ENCODE assay signal across 8 cellular contexts in genomic region chr18:9102391-9103216, GRCh38. TPM values are rescaled to one million over a fixed set of nuclear protein-coding genes. Genes with fewer than 3 reads are reported as not detected.
DNase-seq lines count a peak whose midpoint lies in the region; ATAC-seq, FAIRE-seq and TF ChIP-seq lines count a peak whose summit lies in the region.

NDUFV2 (plus strand) TSS chr18:9102699; CDS start chr18:9102744, 45 bp downstream.

- peak; percentile 65 for TF ChIP-seq POLR2A in H54 (IDR thresholded peaks at IDR 0.05; ENCODE audit: low read depth, low read length)

- TF ChIP-seq CTCF in RWPE1 (conservative IDR thresholded peaks at IDR 0.05; ENCODE audit: low read depth) (no peak), fibroblast of lung (conservative IDR thresholded peaks at IDR 0.05 in 1 of 2, IDR thresholded peaks at IDR 0.05 in 1 of 2; ENCODE audit: low read depth in 1 of 2, low read length in 2 of 2) (no peak)

- POLR2A ChIA-PET in RWPE1 (lab: Yijun Ruan, JAX; ENCODE audit: low non-redundant PET): interaction anchor here (0.5 to 2.0 kb wide), 2 partner anchors 34 to 328 kb away, joined by 6 to 7 read pairs; partner anchors contain the start of gene ANKRD12
- POLR2A ChIA-PET in naive thymus-derived CD4-positive, alpha-beta T cell (lab: Charles Lee): interaction anchor here (0.8 to 8.5 kb wide), 19 partner anchors 9 to 811 kb away, joined by 3 to 228 read pairs (median 10); partner anchors contain the start of genes ANKRD12, TWSG1 and VAPA

- H3K4me1 ChIP-seq in fibroblast of lung (ENCODE audit: control insufficient read depth, extremely low read depth, insufficient read depth, low read length): peaks cover 8% of the 10 kb centered on the region
- peaks cover 39 to 46% of the 10 kb centered on the region in 2 donors for H3K4me1 ChIP-seq in naive thymus-derived CD4-positive, alpha-beta T cell (ENCODE audit: control insufficient read depth in 2 of 2, insufficient read depth in 2 of 2, low read length in 2 of 2)

- peaks cover 29% of the 10 kb centered on the region for H3K4me1 Mint-ChIP-seq in activated T-helper 17 cell treated with anti-CD3 and anti-CD28 coated beads, Interleukin-2, amount 50 U/mL, for 72 hours
- peaks cover 44 to 60% (median 56%) of the 10 kb centered on the region in 7 donors for H3K4me1 Mint-ChIP-seq in naive thymus-derived CD4-positive, alpha-beta T cell
- peaks cover 50% of the 10 kb centered on the region for H3K4me1 Mint-ChIP-seq in stimulated activated memory B cell treated with anti-CD40 and anti-IgM and Interleukin-4, amounts not matched to agents 10 μg/mL and 1 μg/mL and 100 μg/mL, for 72 hours

- H3K4me3 ChIP-seq in fibroblast of lung (replicated peaks in 1 of 4; ENCODE audit: control extremely low read depth in 1 of 4, insufficient read depth in 1 of 4, low read depth in 3 of 4, low read length in 4 of 4): peak within 1 kb of the TSS; percentile 48 to 90 (median 74)
- H3K4me3 ChIP-seq in naive thymus-derived CD4-positive, alpha-beta T cell (ENCODE audit: low read length): peak within 1 kb of the TSS; percentile 81

- peak; percentile 96 for DNase-seq in EL
- peak; percentile 83 for DNase-seq in H54 (ENCODE audit: insufficient read length, low spot score)
- peak; percentile 94 for DNase-seq in LoVo (ENCODE audit: low spot score)
- DNase-seq in RWPE1 (ENCODE audit: low spot score): peak; percentile 97
- peak; percentile 93 to 94 for DNase-seq in fibroblast of lung (ENCODE audit: low read depth in 2 of 2)
- peak; percentile 93 to 99 (median 97) for DNase-seq in naive thymus-derived CD4-positive, alpha-beta T cell

- H3K4me3 Mint-ChIP-seq in activated T-helper 17 cell treated with anti-CD3 and anti-CD28 coated beads, Interleukin-2, amount 50 U/mL, for 72 hours: peak within 1 kb of the TSS; percentile 100
- peak within 1 kb of the TSS; percentile 79 to 98 (median 96) for H3K4me3 Mint-ChIP-seq in naive thymus-derived CD4-positive, alpha-beta T cell
- H3K4me3 Mint-ChIP-seq in stimulated activated memory B cell treated with anti-CD40 and anti-IgM and Interleukin-4, amounts not matched to agents 10 μg/mL and 1 μg/mL and 100 μg/mL, for 72 hours: peak within 1 kb of the TSS; percentile 87

- H3K27ac Mint-ChIP-seq in activated T-helper 17 cell treated with anti-CD3 and anti-CD28 coated beads, Interleukin-2, amount 50 U/mL, for 72 hours: peak within 1 kb of the TSS; percentile 99
- peak within 1 kb of the TSS; percentile 90 to 98 (median 95) for H3K27ac Mint-ChIP-seq in naive thymus-derived CD4-positive, alpha-beta T cell
- peak within 1 kb of the TSS; percentile 92 for H3K27ac Mint-ChIP-seq in stimulated activated memory B cell treated with anti-CD40 and anti-IgM and Interleukin-4, amounts not matched to agents 10 μg/mL and 1 μg/mL and 100 μg/mL, for 72 hours

- H3K9me3 Mint-ChIP-seq in activated T-helper 17 cell treated with anti-CD3 and anti-CD28 coated beads, Interleukin-2, amount 50 U/mL, for 72 hours: no peaks in the 10 kb centered on the region
- no peaks in the 10 kb centered on the region for H3K9me3 Mint-ChIP-seq in naive thymus-derived CD4-positive, alpha-beta T cell
- no peaks in the 10 kb centered on the region for H3K9me3 Mint-ChIP-seq in stimulated activated memory B cell treated with anti-CD40 and anti-IgM and Interleukin-4, amounts not matched to agents 10 μg/mL and 1 μg/mL and 100 μg/mL, for 72 hours

- ATAC-seq in activated T-helper 17 cell treated with anti-CD3 and anti-CD28 coated beads, Interleukin-2, amount 50 U/mL, for 72 hours (replicated peaks): peak; percentile 90
- ATAC-seq in naive thymus-derived CD4-positive, alpha-beta T cell: peak; percentile 97
- peak; percentile 99 for ATAC-seq in stimulated activated memory B cell treated with anti-CD40 and anti-IgM and Interleukin-4, amounts not matched to agents 10 μg/mL and 1 μg/mL and 100 μg/mL, for 72 hours

- H3K79me2 ChIP-seq in fibroblast of lung (ENCODE audit: control insufficient read depth, insufficient read depth, low read length): peaks cover 50% of the 10 kb centered on the region

- intact Hi-C loops in naive thymus-derived CD4-positive, alpha-beta T cell (cut with micrococcal nuclease): loop anchor here (1.0 to 10.0 kb wide), 14 partner anchors 8 to 811 kb away; partner anchors contain the start of genes ANKRD12 (in 2 of the 2), RALBP1 (in 2 of the 2), TWSG1 (in 2 of the 2) and MTCL1 (in 1 of the 2)

- CTCF ChIA-PET in RWPE1 (lab: Yijun Ruan, JAX): interaction anchor here (1.7 kb wide), 1 partner anchor 45 kb away, joined by 3 read pairs; no protein-coding TSS in a partner anchor
- CTCF ChIA-PET in naive thymus-derived CD4-positive, alpha-beta T cell (lab: Charles Lee): interaction anchor here (1.0 to 3.7 kb wide), 13 partner anchors 11 to 415 kb away, joined by 3 to 27 read pairs (median 5); partner anchors contain the start of gene ANKRD12

- H2AFZ ChIP-seq in fibroblast of lung (ENCODE audit: low read length): no peak within 1 kb of the TSS

- H3K36me3 ChIP-seq in fibroblast of lung (ENCODE audit: control insufficient read depth, insufficient read depth, low read length): no peaks in the 10 kb centered on the region
- H3K36me3 ChIP-seq in naive thymus-derived CD4-positive, alpha-beta T cell (ENCODE audit: control insufficient read depth in 2 of 3, insufficient read depth in 3 of 3, low read length in 3 of 3): no peaks in the 10 kb centered on the region

- no peaks in the 10 kb centered on the region for H4K20me1 ChIP-seq in fibroblast of lung (ENCODE audit: control insufficient read depth, extremely low read depth, insufficient read depth, low read length)

- no peaks in the 10 kb centered on the region for H3K27me3 ChIP-seq in fibroblast of lung (ENCODE audit: control insufficient read depth, insufficient read depth, low read length)
- no peaks in the 10 kb centered on the region for H3K27me3 ChIP-seq in naive thymus-derived CD4-positive, alpha-beta T cell (ENCODE audit: control insufficient read depth in 2 of 2, insufficient read depth in 2 of 2, low read length in 2 of 2)

- peak within 1 kb of the TSS; percentile 85 for H3K9ac ChIP-seq in fibroblast of lung (ENCODE audit: insufficient read depth, low read length)

- no peaks in the 10 kb centered on the region for H3K9me3 ChIP-seq in fibroblast of lung (ENCODE audit: control insufficient read depth, insufficient read depth, low read depth, low read length)
- no peaks in the 10 kb centered on the region for H3K9me3 ChIP-seq in naive thymus-derived CD4-positive, alpha-beta T cell (ENCODE audit: control insufficient read depth in 2 of 3, low read length in 3 of 3)

- H3K36me3 Mint-ChIP-seq in activated T-helper 17 cell treated with anti-CD3 and anti-CD28 coated beads, Interleukin-2, amount 50 U/mL, for 72 hours (ENCODE audit: low read depth): peaks cover 59% of the 10 kb centered on the region
- H3K36me3 Mint-ChIP-seq in naive thymus-derived CD4-positive, alpha-beta T cell: peaks cover 0 to 31% (median 5%) of the 10 kb centered on the region in 5 donors
- peaks cover 26% of the 10 kb centered on the region for H3K36me3 Mint-ChIP-seq in stimulated activated memory B cell treated with anti-CD40 and anti-IgM and Interleukin-4, amounts not matched to agents 10 μg/mL and 1 μg/mL and 100 μg/mL, for 72 hours

- no peaks in the 10 kb centered on the region for H3K27me3 Mint-ChIP-seq in activated T-helper 17 cell treated with anti-CD3 and anti-CD28 coated beads, Interleukin-2, amount 50 U/mL, for 72 hours
- no peaks in the 10 kb centered on the region for H3K27me3 Mint-ChIP-seq in naive thymus-derived CD4-positive, alpha-beta T cell
- no peaks in the 10 kb centered on the region for H3K27me3 Mint-ChIP-seq in stimulated activated memory B cell treated with anti-CD40 and anti-IgM and Interleukin-4, amounts not matched to agents 10 μg/mL and 1 μg/mL and 100 μg/mL, for 72 hours

- H3K27ac ChIP-seq in RWPE1: peak within 1 kb of the TSS; percentile 87
- H3K27ac ChIP-seq in fibroblast of lung (ENCODE audit: insufficient read depth, low read length): peak within 1 kb of the TSS; percentile 86
- H3K27ac ChIP-seq in naive thymus-derived CD4-positive, alpha-beta T cell (ENCODE audit: low read depth, low read length): peak within 1 kb of the TSS; percentile 82

- peak within 1 kb of the TSS; percentile 71 for H3K4me2 ChIP-seq in fibroblast of lung (ENCODE audit: extremely low read depth, insufficient read depth, low read length)

- no peak for FAIRE-seq in H54 (lab: Jason Lieb, UNC)

RNA-seq across cellular contexts. Expression of gene NDUFV2, which starts in this region (rescaled TPM):
- total RNA-seq in activated T-helper 17 cell treated with anti-CD3 and anti-CD28 coated beads, Interleukin-2, amount 50 U/mL, for 72 hours: 100 to 1,000 TPM; 406 to 520 TPM
- 89.6 and 97.3 TPM in 2 replicates for total RNA-seq in fibroblast of lung
- 128 and 133 TPM in 2 replicates for polyA plus RNA-seq in fibroblast of lung
- 156 and 174 TPM in 2 replicates for polyA plus RNA-seq in fibroblast of lung (2012)
- 6.8 and 9.9 TPM in 2 replicates for polyA minus RNA-seq in fibroblast of lung (ENCODE audit: low replicate concordance)
- 100 to 1,000 TPM; 127 to 198 (median 171) TPM for total RNA-seq in naive thymus-derived CD4-positive, alpha-beta T cell
- polyA plus RNA-seq in naive thymus-derived CD4-positive, alpha-beta T cell: 100 to 1,000 TPM; 140 to 190 TPM

Comparison
In these comparisons a context has a peak if more than half of its experiments do, and no peak if none do; other contexts are left out.
1. Peak in every context shown above with its lines: DNase-seq, ATAC-seq, H3K4me3 ChIP-seq and H3K27ac ChIP-seq.